ENCODE assay signal across 1 cellular context in the genomic region with DNA sequence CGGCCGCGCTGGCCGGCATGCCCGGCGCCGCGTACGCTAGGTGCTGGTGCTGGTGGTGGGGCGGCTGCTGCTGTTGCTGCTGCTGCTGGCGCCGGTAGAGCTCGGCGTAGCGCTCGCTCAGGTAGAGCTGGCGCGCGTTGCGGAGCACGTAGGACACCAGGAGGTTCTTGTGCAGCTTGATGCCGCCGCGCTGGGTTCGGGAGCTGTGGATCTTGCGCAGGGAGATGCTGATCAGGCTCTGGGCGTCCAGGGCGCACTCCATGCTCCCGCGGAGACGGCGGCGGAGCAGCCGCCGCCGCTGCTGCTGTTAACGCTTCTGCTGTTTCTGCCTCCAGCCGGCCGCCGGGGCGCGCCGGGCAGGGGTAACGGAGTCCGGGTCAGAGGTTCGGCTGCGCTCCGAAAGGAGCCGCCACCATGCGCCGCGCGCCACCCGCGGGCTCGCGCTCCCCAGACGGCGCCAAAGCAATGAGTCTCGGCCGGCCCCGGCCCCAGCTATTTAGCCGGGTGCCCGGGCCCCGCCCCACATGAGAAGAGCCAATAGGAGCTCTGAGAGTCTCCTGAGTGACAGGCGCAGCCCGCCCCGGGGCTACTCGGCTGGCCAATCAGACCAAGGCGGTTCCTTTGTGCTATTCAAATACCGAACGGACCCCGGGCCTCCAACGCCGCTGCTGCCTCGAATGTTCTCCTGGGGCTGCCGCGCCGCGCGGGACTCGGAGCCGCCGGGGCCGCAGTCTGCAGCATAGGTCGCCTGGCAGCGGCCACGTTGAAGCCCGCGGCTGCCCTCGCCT.
TF ChIP-seq lines count a peak whose summit lies in the region.

A gene (minus strand): TSS at position 471 of the 788 bp plus-strand sequence. CDS start 209 bp downstream, at position 262.

TF ChIP-seq in H1, 55 proteins besides CTCF, POLR2A, EP300 and RAD21:
- no peak for TF ChIP-seq HDAC6 (IDR thresholded peaks at IDR 0.05; ENCODE audit: low read depth, low read length)
- no peak; the same call in none of the 2 replicates for TF ChIP-seq GABPA (IDR thresholded peaks at IDR 0.05; ENCODE audit: borderline replicate concordance, insufficient read depth, low read length)
- no peak for TF ChIP-seq BRCA1 (IDR thresholded peaks at IDR 0.05; ENCODE audit: low read depth, low read length)
- no peak for TF ChIP-seq RXRA (IDR thresholded peaks at IDR 0.05; ENCODE audit: insufficient read depth, low read depth, low read length)
- TF ChIP-seq MAFK (IDR thresholded peaks at IDR 0.05; ENCODE audit: low read depth, low read length), result no peak
- TF ChIP-seq TCF12 (IDR thresholded peaks at IDR 0.05; ENCODE audit: low read depth, low read length), result no peak
- TF ChIP-seq KDM5A (IDR thresholded peaks at IDR 0.05; ENCODE audit: low read length), result no peak
- TF ChIP-seq BCL11A (IDR thresholded peaks at IDR 0.05; ENCODE audit: low read depth in 2 of 2, low read length in 2 of 2), result no peak
- TF ChIP-seq EGR1 (IDR thresholded peaks at IDR 0.05; ENCODE audit: borderline replicate concordance, low read depth, low read length), result no peak
- no peak for TF ChIP-seq JUND (IDR thresholded peaks at IDR 0.05; ENCODE audit: low read length)
- no peak for TF ChIP-seq SIX5 (IDR thresholded peaks at IDR 0.05; ENCODE audit: low read depth, low read length)
- TF ChIP-seq CBX8 (IDR thresholded peaks at IDR 0.05; ENCODE audit: borderline replicate concordance, low read depth, low read length), result no peak
- TF ChIP-seq ASH2L (IDR thresholded peaks at IDR 0.05; ENCODE audit: low read length), result peak; percentile 21
- peak; percentile 69 for TF ChIP-seq SP2 (IDR thresholded peaks at IDR 0.05; ENCODE audit: low read length)
- no peak for TF ChIP-seq RFX5 (IDR thresholded peaks at IDR 0.05; ENCODE audit: borderline replicate concordance, low read depth, low read length)
- TF ChIP-seq SAP30 (IDR thresholded peaks at IDR 0.05; ENCODE audit: insufficient read depth, insufficient replicate concordance, low read length), result no peak
- TF ChIP-seq, protein P1, sequence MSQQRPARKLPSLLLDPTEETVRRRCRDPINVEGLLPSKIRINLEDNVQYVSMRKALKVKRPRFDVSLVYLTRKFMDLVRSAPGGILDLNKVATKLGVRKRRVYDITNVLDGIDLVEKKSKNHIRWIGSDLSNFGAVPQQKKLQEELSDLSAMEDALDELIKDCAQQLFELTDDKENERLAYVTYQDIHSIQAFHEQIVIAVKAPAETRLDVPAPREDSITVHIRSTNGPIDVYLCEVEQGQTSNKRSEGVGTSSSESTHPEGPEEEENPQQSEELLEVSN (IDR thresholded peaks at IDR 0.05), result peak; percentile 19; the same call in 1 of the 2 replicates
- TF ChIP-seq SP4 (IDR thresholded peaks at IDR 0.05; ENCODE audit: low read length), result peak; percentile 96
- no peak for TF ChIP-seq SRF (IDR thresholded peaks at IDR 0.05; ENCODE audit: low read depth, low read length)
- TF ChIP-seq, protein P2, sequence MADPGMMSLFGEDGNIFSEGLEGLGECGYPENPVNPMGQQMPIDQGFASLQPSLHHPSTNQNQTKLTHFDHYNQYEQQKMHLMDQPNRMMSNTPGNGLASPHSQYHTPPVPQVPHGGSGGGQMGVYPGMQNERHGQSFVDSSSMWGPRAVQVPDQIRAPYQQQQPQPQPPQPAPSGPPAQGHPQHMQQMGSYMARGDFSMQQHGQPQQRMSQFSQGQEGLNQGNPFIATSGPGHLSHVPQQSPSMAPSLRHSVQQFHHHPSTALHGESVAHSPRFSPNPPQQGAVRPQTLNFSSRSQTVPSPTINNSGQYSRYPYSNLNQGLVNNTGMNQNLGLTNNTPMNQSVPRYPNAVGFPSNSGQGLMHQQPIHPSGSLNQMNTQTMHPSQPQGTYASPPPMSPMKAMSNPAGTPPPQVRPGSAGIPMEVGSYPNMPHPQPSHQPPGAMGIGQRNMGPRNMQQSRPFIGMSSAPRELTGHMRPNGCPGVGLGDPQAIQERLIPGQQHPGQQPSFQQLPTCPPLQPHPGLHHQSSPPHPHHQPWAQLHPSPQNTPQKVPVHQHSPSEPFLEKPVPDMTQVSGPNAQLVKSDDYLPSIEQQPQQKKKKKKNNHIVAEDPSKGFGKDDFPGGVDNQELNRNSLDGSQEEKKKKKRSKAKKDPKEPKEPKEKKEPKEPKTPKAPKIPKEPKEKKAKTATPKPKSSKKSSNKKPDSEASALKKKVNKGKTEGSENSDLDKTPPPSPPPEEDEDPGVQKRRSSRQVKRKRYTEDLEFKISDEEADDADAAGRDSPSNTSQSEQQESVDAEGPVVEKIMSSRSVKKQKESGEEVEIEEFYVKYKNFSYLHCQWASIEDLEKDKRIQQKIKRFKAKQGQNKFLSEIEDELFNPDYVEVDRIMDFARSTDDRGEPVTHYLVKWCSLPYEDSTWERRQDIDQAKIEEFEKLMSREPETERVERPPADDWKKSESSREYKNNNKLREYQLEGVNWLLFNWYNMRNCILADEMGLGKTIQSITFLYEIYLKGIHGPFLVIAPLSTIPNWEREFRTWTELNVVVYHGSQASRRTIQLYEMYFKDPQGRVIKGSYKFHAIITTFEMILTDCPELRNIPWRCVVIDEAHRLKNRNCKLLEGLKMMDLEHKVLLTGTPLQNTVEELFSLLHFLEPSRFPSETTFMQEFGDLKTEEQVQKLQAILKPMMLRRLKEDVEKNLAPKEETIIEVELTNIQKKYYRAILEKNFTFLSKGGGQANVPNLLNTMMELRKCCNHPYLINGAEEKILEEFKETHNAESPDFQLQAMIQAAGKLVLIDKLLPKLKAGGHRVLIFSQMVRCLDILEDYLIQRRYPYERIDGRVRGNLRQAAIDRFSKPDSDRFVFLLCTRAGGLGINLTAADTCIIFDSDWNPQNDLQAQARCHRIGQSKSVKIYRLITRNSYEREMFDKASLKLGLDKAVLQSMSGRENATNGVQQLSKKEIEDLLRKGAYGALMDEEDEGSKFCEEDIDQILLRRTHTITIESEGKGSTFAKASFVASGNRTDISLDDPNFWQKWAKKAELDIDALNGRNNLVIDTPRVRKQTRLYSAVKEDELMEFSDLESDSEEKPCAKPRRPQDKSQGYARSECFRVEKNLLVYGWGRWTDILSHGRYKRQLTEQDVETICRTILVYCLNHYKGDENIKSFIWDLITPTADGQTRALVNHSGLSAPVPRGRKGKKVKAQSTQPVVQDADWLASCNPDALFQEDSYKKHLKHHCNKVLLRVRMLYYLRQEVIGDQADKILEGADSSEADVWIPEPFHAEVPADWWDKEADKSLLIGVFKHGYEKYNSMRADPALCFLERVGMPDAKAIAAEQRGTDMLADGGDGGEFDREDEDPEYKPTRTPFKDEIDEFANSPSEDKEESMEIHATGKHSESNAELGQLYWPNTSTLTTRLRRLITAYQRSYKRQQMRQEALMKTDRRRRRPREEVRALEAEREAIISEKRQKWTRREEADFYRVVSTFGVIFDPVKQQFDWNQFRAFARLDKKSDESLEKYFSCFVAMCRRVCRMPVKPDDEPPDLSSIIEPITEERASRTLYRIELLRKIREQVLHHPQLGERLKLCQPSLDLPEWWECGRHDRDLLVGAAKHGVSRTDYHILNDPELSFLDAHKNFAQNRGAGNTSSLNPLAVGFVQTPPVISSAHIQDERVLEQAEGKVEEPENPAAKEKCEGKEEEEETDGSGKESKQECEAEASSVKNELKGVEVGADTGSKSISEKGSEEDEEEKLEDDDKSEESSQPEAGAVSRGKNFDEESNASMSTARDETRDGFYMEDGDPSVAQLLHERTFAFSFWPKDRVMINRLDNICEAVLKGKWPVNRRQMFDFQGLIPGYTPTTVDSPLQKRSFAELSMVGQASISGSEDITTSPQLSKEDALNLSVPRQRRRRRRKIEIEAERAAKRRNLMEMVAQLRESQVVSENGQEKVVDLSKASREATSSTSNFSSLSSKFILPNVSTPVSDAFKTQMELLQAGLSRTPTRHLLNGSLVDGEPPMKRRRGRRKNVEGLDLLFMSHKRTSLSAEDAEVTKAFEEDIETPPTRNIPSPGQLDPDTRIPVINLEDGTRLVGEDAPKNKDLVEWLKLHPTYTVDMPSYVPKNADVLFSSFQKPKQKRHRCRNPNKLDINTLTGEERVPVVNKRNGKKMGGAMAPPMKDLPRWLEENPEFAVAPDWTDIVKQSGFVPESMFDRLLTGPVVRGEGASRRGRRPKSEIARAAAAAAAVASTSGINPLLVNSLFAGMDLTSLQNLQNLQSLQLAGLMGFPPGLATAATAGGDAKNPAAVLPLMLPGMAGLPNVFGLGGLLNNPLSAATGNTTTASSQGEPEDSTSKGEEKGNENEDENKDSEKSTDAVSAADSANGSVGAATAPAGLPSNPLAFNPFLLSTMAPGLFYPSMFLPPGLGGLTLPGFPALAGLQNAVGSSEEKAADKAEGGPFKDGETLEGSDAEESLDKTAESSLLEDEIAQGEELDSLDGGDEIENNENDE (IDR thresholded peaks at IDR 0.05; ENCODE audit: insufficient replicate concordance, low read length), result no peak
- TF ChIP-seq CBX5 (IDR thresholded peaks at IDR 0.05; ENCODE audit: low read depth, low read length), result no peak
- no peak for TF ChIP-seq ZNF274 (IDR thresholded peaks at IDR 0.05; ENCODE audit: borderline replicate concordance, extremely low read depth, low read length)
- TF ChIP-seq CHD1 (IDR thresholded peaks at IDR 0.05; ENCODE audit: low read depth, low read length), result no peak
- TF ChIP-seq, protein P3, sequence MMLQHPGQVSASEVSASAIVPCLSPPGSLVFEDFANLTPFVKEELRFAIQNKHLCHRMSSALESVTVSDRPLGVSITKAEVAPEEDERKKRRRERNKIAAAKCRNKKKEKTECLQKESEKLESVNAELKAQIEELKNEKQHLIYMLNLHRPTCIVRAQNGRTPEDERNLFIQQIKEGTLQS (IDR thresholded peaks at IDR 0.05; ENCODE audit: insufficient read depth, low read depth, low read length), result no peak
- TF ChIP-seq TBP (IDR thresholded peaks at IDR 0.05; ENCODE audit: low read depth, low read length), result peak; percentile 98
- no peak for TF ChIP-seq CREB1 (IDR thresholded peaks at IDR 0.05)
- TF ChIP-seq KDM1A (IDR thresholded peaks at IDR 0.05; ENCODE audit: borderline replicate concordance, low read length), result no peak
- TF ChIP-seq, protein P4, sequence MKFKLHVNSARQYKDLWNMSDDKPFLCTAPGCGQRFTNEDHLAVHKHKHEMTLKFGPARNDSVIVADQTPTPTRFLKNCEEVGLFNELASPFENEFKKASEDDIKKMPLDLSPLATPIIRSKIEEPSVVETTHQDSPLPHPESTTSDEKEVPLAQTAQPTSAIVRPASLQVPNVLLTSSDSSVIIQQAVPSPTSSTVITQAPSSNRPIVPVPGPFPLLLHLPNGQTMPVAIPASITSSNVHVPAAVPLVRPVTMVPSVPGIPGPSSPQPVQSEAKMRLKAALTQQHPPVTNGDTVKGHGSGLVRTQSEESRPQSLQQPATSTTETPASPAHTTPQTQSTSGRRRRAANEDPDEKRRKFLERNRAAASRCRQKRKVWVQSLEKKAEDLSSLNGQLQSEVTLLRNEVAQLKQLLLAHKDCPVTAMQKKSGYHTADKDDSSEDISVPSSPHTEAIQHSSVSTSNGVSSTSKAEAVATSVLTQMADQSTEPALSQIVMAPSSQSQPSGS (IDR thresholded peaks at IDR 0.05; ENCODE audit: low read length), result no peak
- no peak for TF ChIP-seq YY1 (IDR thresholded peaks at IDR 0.05; ENCODE audit: low read depth, low read length)
- peak; percentile 84 for TF ChIP-seq POLR2AphosphoS5 (IDR thresholded peaks at IDR 0.05; ENCODE audit: low read depth, low read length)
- TF ChIP-seq, protein P5, sequence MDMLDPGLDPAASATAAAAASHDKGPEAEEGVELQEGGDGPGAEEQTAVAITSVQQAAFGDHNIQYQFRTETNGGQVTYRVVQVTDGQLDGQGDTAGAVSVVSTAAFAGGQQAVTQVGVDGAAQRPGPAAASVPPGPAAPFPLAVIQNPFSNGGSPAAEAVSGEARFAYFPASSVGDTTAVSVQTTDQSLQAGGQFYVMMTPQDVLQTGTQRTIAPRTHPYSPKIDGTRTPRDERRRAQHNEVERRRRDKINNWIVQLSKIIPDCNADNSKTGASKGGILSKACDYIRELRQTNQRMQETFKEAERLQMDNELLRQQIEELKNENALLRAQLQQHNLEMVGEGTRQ (IDR thresholded peaks at IDR 0.05; ENCODE audit: low read length), result no peak
- TF ChIP-seq JUN (IDR thresholded peaks at IDR 0.05; ENCODE audit: low read depth, low read length), result no peak
- TF ChIP-seq FOSL1 (IDR thresholded peaks at IDR 0.05; ENCODE audit: insufficient read depth, low read depth, low read length), result no peak
- no peak for TF ChIP-seq TEAD4 (IDR thresholded peaks at IDR 0.05; ENCODE audit: low read depth, low read length)
- TF ChIP-seq TAF1 (IDR thresholded peaks at IDR 0.05; ENCODE audit: low read depth, low read length), result peak; percentile 99
- peak; percentile 75; the same call in 1 of the 2 replicates for TF ChIP-seq RBBP5 (IDR thresholded peaks at IDR 0.05; ENCODE audit: borderline replicate concordance, low read depth, low read length)
- no peak for TF ChIP-seq POU5F1 (IDR thresholded peaks at IDR 0.05; ENCODE audit: low read depth, low read length)
- TF ChIP-seq BACH1 (IDR thresholded peaks at IDR 0.05; ENCODE audit: low read length), result no peak
- peak; percentile 97 for TF ChIP-seq SP1 (IDR thresholded peaks at IDR 0.05; ENCODE audit: low read depth, low read length)
- TF ChIP-seq EZH2 (IDR thresholded peaks at IDR 0.05; ENCODE audit: low read depth, low read length, severe bottlenecking), result peak; percentile 44
- peak; percentile 68; the same call in 1 of the 2 replicates for TF ChIP-seq PHF8 (conservative IDR thresholded peaks at IDR 0.05; ENCODE audit: low read depth, low read length)
- TF ChIP-seq RNF2 (IDR thresholded peaks at IDR 0.05; ENCODE audit: borderline replicate concordance, low read depth, low read length, missing control alignments, poor library complexity, severe bottlenecking), result no peak
- no peak for TF ChIP-seq CEBPB (IDR thresholded peaks at IDR 0.05; ENCODE audit: low read depth, low read length)
- TF ChIP-seq SIN3A (conservative IDR thresholded peaks at IDR 0.05 in 1 of 2, IDR thresholded peaks at IDR 0.05 in 1 of 2; ENCODE audit: low read depth in 1 of 2, low read length in 2 of 2), result no peak
- no peak for TF ChIP-seq NANOG (IDR thresholded peaks at IDR 0.05; ENCODE audit: insufficient read depth, low read depth, low read length, poor library complexity, severe bottlenecking)
- TF ChIP-seq, protein P6, sequence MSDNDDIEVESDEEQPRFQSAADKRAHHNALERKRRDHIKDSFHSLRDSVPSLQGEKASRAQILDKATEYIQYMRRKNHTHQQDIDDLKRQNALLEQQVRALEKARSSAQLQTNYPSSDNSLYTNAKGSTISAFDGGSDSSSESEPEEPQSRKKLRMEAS (IDR thresholded peaks at IDR 0.05), result no peak
- peak; percentile 81 for TF ChIP-seq KDM4A (IDR thresholded peaks at IDR 0.05; ENCODE audit: low read depth, low read length, severe bottlenecking)
- peak; percentile 74 for TF ChIP-seq SUZ12 (IDR thresholded peaks at IDR 0.05; ENCODE audit: low read length)
- peak; percentile 96 for TF ChIP-seq GTF2F1 (IDR thresholded peaks at IDR 0.05; ENCODE audit: borderline replicate concordance, low read depth, low read length)
- TF ChIP-seq CTBP2 (IDR thresholded peaks at IDR 0.05; ENCODE audit: borderline replicate concordance, insufficient read depth, insufficient read length, low read length), result no peak
- no peak for TF ChIP-seq HDAC2 (IDR thresholded peaks at IDR 0.05; ENCODE audit: borderline replicate concordance in 1 of 2, low read depth in 2 of 2, low read length in 2 of 2)
- no peak for TF ChIP-seq NRF1 (IDR thresholded peaks at IDR 0.05; ENCODE audit: low read depth, low read length)
- TF ChIP-seq CHD2 (IDR thresholded peaks at IDR 0.05; ENCODE audit: low read length), result peak; percentile 84
- peak; percentile 97 for TF ChIP-seq TAF7 (optimal IDR thresholded peaks at IDR 0.05; ENCODE audit: borderline replicate concordance, low read depth, low read length)
- TF ChIP-seq SIRT6 (IDR thresholded peaks at IDR 0.05; ENCODE audit: low read length), result no peak
